12 cellular contexts compared by ENCODE assay signal in the genomic region with DNA sequence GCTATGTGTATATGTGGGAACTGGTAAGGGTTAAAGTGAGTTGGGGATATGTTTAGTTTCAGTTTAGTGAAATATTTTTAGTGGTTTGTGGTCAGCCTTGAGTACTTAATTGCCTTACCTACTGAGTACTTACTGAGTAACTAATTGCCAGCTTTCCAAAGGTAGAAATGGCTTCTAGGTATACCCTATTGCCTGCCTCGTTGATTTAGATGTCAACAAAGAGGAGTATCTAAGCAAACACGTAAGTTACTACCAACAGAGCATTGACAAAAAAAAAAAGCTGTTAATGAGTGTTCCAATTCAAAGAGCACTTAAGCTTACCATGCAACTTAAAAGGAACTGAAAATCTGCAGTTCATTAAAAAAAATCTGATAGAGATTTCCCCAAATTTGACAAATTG.
DNase-seq lines count a peak whose midpoint lies in the region; ATAC-seq and TF ChIP-seq lines count a peak whose summit lies in the region.
"Had no signal": no experiment of that assay in that cellular context is flagged by ENCODE, and none has a peak within 500 bp of the region (broad histone marks: within the 10 kb centered on the region; RNA-seq: fewer than 3 reads in every experiment).

No MANE protein-coding gene starts in this region.

- no peaks in the 10 kb centered on the region for H3K36me3 Mint-ChIP-seq in effector memory CD8-positive, alpha-beta T cell (ENCODE audit: insufficient read depth)

- H3K27ac Mint-ChIP-seq in effector memory CD8-positive, alpha-beta T cell = no peak overlapping the region

- no peaks in the 10 kb centered on the region for H3K27me3 Mint-ChIP-seq in effector memory CD8-positive, alpha-beta T cell

- no peaks in the 10 kb centered on the region for H3K9me3 Mint-ChIP-seq in effector memory CD8-positive, alpha-beta T cell

- no peak for TF ChIP-seq CTCF in foreskin fibroblast (IDR thresholded peaks at IDR 0.05; ENCODE audit: low read depth, low read length)

- ATAC-seq in GM18520 (IDR thresholded peaks at IDR 0.05; ENCODE audit: unreplicated experiment) (peak; percentile 98), GM21528 (IDR thresholded peaks at IDR 0.05; ENCODE audit: low FRiP score, unreplicated experiment) (peak; percentile 97), HG03432 (IDR thresholded peaks at IDR 0.05; ENCODE audit: unreplicated experiment) (peak; percentile 96)
- peak; percentile 24 for ATAC-seq in effector memory CD8-positive, alpha-beta T cell (replicated peaks)
- ATAC-seq: activated CD4-positive, CD25-positive, alpha-beta regulatory T cell treated with anti-CD3 and anti-CD28 coated beads, Interleukin-2, amount 50 U/mL, for 24 hours had no signal

- H3K4me3 ChIP-seq in foreskin fibroblast (ENCODE audit: low read depth in 1 of 2, low read length in 2 of 2) = no peak overlapping the region

- DNase-seq in effector memory CD8-positive, alpha-beta T cell = no peak
- DNase-seq in GDM1 (lab: John Stamatoyannopoulos, UW) = no peak
- DNase-seq in foreskin fibroblast = no peak
- DNase-seq in NCI-H226 = no peak
- DNase-seq in HK-2 (ENCODE audit: unreplicated experiment) = no peak
- DNase-seq: NCI-H187; retina; stimulated activated naive CD4-positive, alpha-beta T cell treated with Interleukin-2 at 50 U/mL for 16 hours had no signal

- H3K4me1 Mint-ChIP-seq in effector memory CD8-positive, alpha-beta T cell (ENCODE audit: low read depth in 2 of 2) = no peaks in the 10 kb centered on the region

- no peak overlapping the region for H3K4me3 Mint-ChIP-seq in effector memory CD8-positive, alpha-beta T cell

Comparison
In these comparisons a context has a peak if more than half of its experiments do, and no peak if none do; other contexts are left out.
1. ATAC-seq: peak in every context shown above with its lines; median percentile 98 in GM18520; 97 in GM21528; 96 in HG03432; 24 in effector memory CD8-positive, alpha-beta T cell.